Comparison of ENCODE assay signal across 25 cellular contexts in the genomic region with DNA sequence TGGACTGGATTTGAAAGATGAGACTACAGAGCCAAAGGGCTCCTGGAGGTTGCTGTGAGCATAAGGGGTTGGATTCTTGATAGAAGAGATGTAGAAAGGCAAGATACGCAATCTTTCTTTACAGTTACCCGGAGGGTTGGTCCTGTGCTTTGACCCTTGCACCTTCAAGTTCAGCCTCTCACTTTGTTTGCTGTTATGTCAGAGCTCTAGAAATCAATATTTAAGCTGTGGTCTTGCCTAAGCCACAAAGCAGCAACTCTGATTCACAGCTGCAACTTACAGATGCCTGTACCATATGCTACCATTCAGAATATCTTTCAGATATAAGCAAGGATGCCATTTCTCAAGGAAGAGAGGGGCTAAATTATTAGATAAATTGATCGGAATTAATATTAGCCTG.
A peak's percentile ranks its signal among the peaks of the same experiment; 100 is the strongest.
DNase-seq lines count a peak whose midpoint lies in the region; ATAC-seq, FAIRE-seq and TF ChIP-seq lines count a peak whose summit lies in the region.
"Had no signal": no experiment of that assay in that cellular context is flagged by ENCODE, and none has a peak within 500 bp of the region (broad histone marks: within the 10 kb centered on the region; RNA-seq: fewer than 3 reads in every experiment).

No MANE protein-coding gene starts in this region.

- H3K27me3 ChIP-seq in bronchial epithelial cell (ENCODE audit: control insufficient read depth, insufficient read depth, low read length): no peaks in the 10 kb centered on the region
- H3K27me3 ChIP-seq: BLaER1 treated with 17β-estradiol and CSF1 and Interleukin-3, amounts not matched to agents 10 nM and 100 nM; tibial artery had no signal

- no peaks in the 10 kb centered on the region for H3K36me3 ChIP-seq in bronchial epithelial cell (ENCODE audit: control insufficient read depth, insufficient read depth, low read length)
- H3K36me3 ChIP-seq: BLaER1 treated with 17β-estradiol and CSF1 and Interleukin-3, amounts not matched to agents 10 nM and 100 nM; tibial artery had no signal

- ATAC-seq in GM19023 (IDR thresholded peaks at IDR 0.05; ENCODE audit: unreplicated experiment) (peak; percentile 53), HG03432 (IDR thresholded peaks at IDR 0.05; ENCODE audit: unreplicated experiment) (peak; percentile 52), GM18520 (IDR thresholded peaks at IDR 0.05; ENCODE audit: unreplicated experiment) (no peak)
- ATAC-seq: activated CD4-positive, CD25-positive, alpha-beta regulatory T cell treated with anti-CD3 and anti-CD28 coated beads, Interleukin-2, amount 50 U/mL, for 24 hours; activated naive CD8-positive, alpha-beta T cell treated with anti-CD3 and anti-CD28 coated beads, Interleukin-2, amount 50 U/mL, for 24 hours; activated T-cell treated with anti-CD3 and anti-CD28 coated beads, Interleukin-2, amount 50 U/mL, for 72 hours; esophagus mucosa; natural killer cell; psoas muscle had no signal

- FAIRE-seq in bronchial epithelial cell (lab: Jason Lieb, UNC): peak; percentile 28
- FAIRE-seq: GM12891, keratinocyte had no signal

- no peak for DNase-seq in bronchial epithelial cell (ENCODE audit: low read depth)
- DNase-seq in NCI-H524 treated with DMSO at 0.1 percent for 48 hours (lab: John Stamatoyannopoulos, UW): no peak
- no peak for DNase-seq in NCI-H226
- DNase-seq in NOMO-1 treated with dmso at 0.1 percent for 144 hours (lab: John Stamatoyannopoulos, UW; ENCODE audit: unreplicated experiment): no peak
- DNase-seq: activated CD4-positive, alpha-beta T cell treated with anti-CD3 and anti-CD28 coated beads, Interleukin-2, amount 50 U/mL, for 4 hours; activated naive CD8-positive, alpha-beta T cell treated with anti-CD3 and anti-CD28 coated beads, Interleukin-2, amount 50 U/mL, for 24 hours; activated T-cell treated with anti-CD3 and anti-CD28 coated beads, Interleukin-2, amount 50 U/mL, for 72 hours; GOT3; natural killer cell; NCI-H1048; NCI-H1694; psoas muscle; Right ventricle myocardium superior; stimulated activated CD4-positive, alpha-beta T cell treated with anti-CD3 and anti-CD28 coated beads, Interleukin-4, amount 100 ng/mL, for 24 hours; T-helper 2 cell; tibial artery had no signal

- TF ChIP-seq CTCF in bronchial epithelial cell (IDR thresholded peaks at IDR 0.05; ENCODE audit: insufficient read depth, low read length, severe bottlenecking): no peak

- no peak overlapping the region for H3K4me3 ChIP-seq in bronchial epithelial cell (ENCODE audit: low read depth, low read length)
- H3K4me3 ChIP-seq: BLaER1 treated with 17β-estradiol and CSF1 and Interleukin-3, amounts not matched to agents 10 nM and 100 nM; lung; psoas muscle; tibial artery had no signal
